Comparison of ENCODE assay signal across 11 cellular contexts in genomic region chr14:35213869-35214387, GRCh38.
DNase-seq lines count a peak whose midpoint lies in the region; ATAC-seq, FAIRE-seq and TF ChIP-seq lines count a peak whose summit lies in the region.
"Had no signal": no experiment of that assay in that cellular context is flagged by ENCODE, and none has a peak within 500 bp of the region (broad histone marks: within the 10 kb centered on the region; RNA-seq: fewer than 3 reads in every experiment).

No MANE protein-coding gene starts in this region.

- TF ChIP-seq EP300 in K562 (IDR thresholded peaks at IDR 0.05; ENCODE audit: low read length): no peak

- H3K36me3 ChIP-seq in K562 (ENCODE audit: control insufficient read depth, insufficient read depth, low read length): no peaks in the 10 kb centered on the region
- H3K36me3 ChIP-seq in liver (ENCODE audit: control insufficient read depth in 4 of 4, insufficient read depth in 3 of 4, low read depth in 1 of 4, low read length in 3 of 4): peaks cover 0 to 4% (median 0%) of the 10 kb centered on the region in 4 donors
- no peaks in the 10 kb centered on the region for H3K36me3 ChIP-seq in left ventricle myocardium inferior

- no peaks in the 10 kb centered on the region for H3K79me2 ChIP-seq in K562 (ENCODE audit: control insufficient read depth, insufficient read depth, low read length)

- FAIRE-seq in K562 (lab: Jason Lieb, UNC): no peak

- POLR2A ChIA-PET in K562 (lab: Yijun Ruan, JAX): interaction anchor here (0.7 kb wide), 1 partner anchor 1362 kb away, joined by 3 read pairs; no protein-coding TSS in a partner anchor

- no peaks in the 10 kb centered on the region for H3K9me1 ChIP-seq in K562 (ENCODE audit: control insufficient read depth, insufficient read depth, low read length)

- H3K9ac ChIP-seq in K562 (ENCODE audit: insufficient read depth in 1 of 2, low read depth in 2 of 2, low read length in 2 of 2): no peak overlapping the region
- H3K9ac ChIP-seq in liver (ENCODE audit: low read depth in 1 of 2, low read length in 2 of 2): no peak overlapping the region

- no peak overlapping the region for H3K27ac ChIP-seq in K562 (ENCODE audit: extremely low read depth, low read depth, low read length)
- no peak overlapping the region for H3K27ac ChIP-seq in liver (ENCODE audit: low read depth in 1 of 2, low read length in 2 of 2)
- H3K27ac ChIP-seq in left ventricle myocardium inferior (replicated peaks): no peak overlapping the region

- H4K20me1 ChIP-seq in K562 (replicated peaks; ENCODE audit: control insufficient read depth, insufficient read depth, low read length): no peaks in the 10 kb centered on the region

- H3K4me3 ChIP-seq in K562 (no peak overlapping the region), liver (ENCODE audit: low read depth in 1 of 3, low read length in 3 of 3) (no peak overlapping the region), left ventricle myocardium inferior (no peak overlapping the region)

- ATAC-seq in K562: no peak
- no peak for ATAC-seq in Right ventricle myocardium inferior
- no peak for ATAC-seq in HG03095 (IDR thresholded peaks at IDR 0.05; ENCODE audit: unreplicated experiment)

- TF ChIP-seq CTCF in K562 (IDR thresholded peaks at IDR 0.05 in 2 of 3, conservative IDR thresholded peaks at IDR 0.05 in 1 of 3; ENCODE audit: insufficient read depth in 2 of 3, low read depth in 1 of 3, low read length in 3 of 3): no peak
- no peak for TF ChIP-seq CTCF in liver (IDR thresholded peaks at IDR 0.05; ENCODE audit: low read depth, low read length, missing input control)
- no peak for TF ChIP-seq CTCF in left ventricle myocardium inferior (IDR thresholded peaks at IDR 0.05; ENCODE audit: borderline replicate concordance)

- no peak overlapping the region for H2AFZ ChIP-seq in K562 (ENCODE audit: low read depth, low read length)

- CTCF ChIA-PET in K562 (lab: Yijun Ruan, JAX; ENCODE audit: low intra/inter-chr PET ratio): interaction anchor here (1.0 kb wide), 1 partner anchor 601 kb away, joined by 3 read pairs; no protein-coding TSS in a partner anchor

- intact Hi-C loops in K562 (cut with micrococcal nuclease) (no loop called here), Right ventricle myocardium inferior (cut with DNase I) (loop anchor here (2.0 to 10.0 kb wide), 2 partner anchors 69 to 199 kb away; no protein-coding TSS in a partner anchor), left ventricle myocardium inferior (cut with micrococcal nuclease) (no loop called here)

- no peaks in the 10 kb centered on the region for H3K9me3 ChIP-seq in K562 (replicated peaks; ENCODE audit: control insufficient read depth, insufficient read depth, low read depth, low read length)
- H3K9me3 ChIP-seq in liver (ENCODE audit: control insufficient read depth in 4 of 4, low read length in 3 of 4): no peaks in the 10 kb centered on the region
- H3K9me3 ChIP-seq in left ventricle myocardium inferior (replicated peaks): no peaks in the 10 kb centered on the region

- TF ChIP-seq RAD21 in K562 (CRISPR knock-in tag; conservative IDR thresholded peaks at IDR 0.05 in 1 of 2, IDR thresholded peaks at IDR 0.05 in 1 of 2) (no peak), liver (IDR thresholded peaks at IDR 0.05) (no peak)

- H3K4me1 ChIP-seq in K562 (replicated peaks in 1 of 2; ENCODE audit: control insufficient read depth in 2 of 2, insufficient read depth in 2 of 2, low read length in 2 of 2) (no peaks in the 10 kb centered on the region; a peak in 1 of 5 replicates), liver (ENCODE audit: control insufficient read depth in 4 of 4, insufficient read depth in 4 of 4, low read length in 3 of 4) (peaks cover 0 to 2% (median 2%) of the 10 kb centered on the region in 4 donors), left ventricle myocardium inferior (no peaks in the 10 kb centered on the region)

- TF ChIP-seq POLR2A in K562 (conservative IDR thresholded peaks at IDR 0.05): no peak

- DNase-seq in EH (ENCODE audit: low read depth) (peak; percentile 61), NCI-H146 treated with DMSO at 0.1 percent for 48 hours (lab: John Stamatoyannopoulos, UW; ENCODE audit: unreplicated experiment) (peak; percentile 14), K562 (ENCODE audit: extremely low read depth in 1 of 4, low spot score in 3 of 4) (no peak), Right ventricle myocardium inferior (ENCODE audit: missing footprints) (no peak), left ventricle myocardium inferior (no peak), HuH-7.5 (ENCODE audit: low spot score) (no peak)
- DNase-seq: DMS153, hypothalamus, NCI-H1694 treated with DMSO at 0.1 percent for 48 hours had no signal

- in situ Hi-C loops in K562 (cut with MboI): no loop called here

- no TSS peak for BruUV-seq in K562 (replicated peaks; lab: Mats Ljungman, UMichigan)

- H3K27me3 ChIP-seq in K562 (ENCODE audit: control insufficient read depth in 2 of 2, insufficient read depth in 2 of 2, low read length in 2 of 2) (no peaks in the 10 kb centered on the region), liver (ENCODE audit: control insufficient read depth in 4 of 4, insufficient read depth in 4 of 4, low read length in 3 of 4) (no peaks in the 10 kb centered on the region), left ventricle myocardium inferior (ENCODE audit: low read depth) (no peaks in the 10 kb centered on the region)

- H3K4me2 ChIP-seq in K562 (ENCODE audit: insufficient read depth, low read length): no peak overlapping the region

TF ChIP-seq in K562, 482 proteins besides CTCF, POLR2A, EP300 and RAD21:
- TF ChIP-seq JUND (IDR thresholded peaks at IDR 0.05; ENCODE audit: borderline replicate concordance, low read depth, low read length) (peak; percentile 63; the same call in 1 of the 2 replicates), JUND (tag; IDR thresholded peaks at IDR 0.05; ENCODE audit: borderline replicate concordance, low read depth, low read length) (no peak; the same call in 2 of the 3 replicates), FOSL1 (tag; conservative IDR thresholded peaks at IDR 0.05) (0 out of 2 replicates have a peak, but pooled peaks have one; percentile 14), PKNOX1 (IDR thresholded peaks at IDR 0.05) (no peak), FOXJ2 (tag; IDR thresholded peaks at IDR 0.05) (no peak), TCF7L2 (IDR thresholded peaks at IDR 0.05; ENCODE audit: low read depth, low read length) (no peak), MEIS2 (IDR thresholded peaks at IDR 0.05; ENCODE audit: partially characterized antibody) (peak; percentile 6), ATF3 (IDR thresholded peaks at IDR 0.05) (peak; percentile 39; the same call in 1 of the 2 replicates), ATF3 (CRISPR knock-in tag; conservative IDR thresholded peaks at IDR 0.05) (no peak), CREM (IDR thresholded peaks at IDR 0.05; ENCODE audit: low read depth) (no peak)
TF ChIP-seq in K562: peak in this region for 4.

TF ChIP-seq in liver, 16 proteins besides CTCF, POLR2A, EP300 and RAD21:
- TF ChIP-seq TAF1 (conservative IDR thresholded peaks at IDR 0.05) (no peak), REST (IDR thresholded peaks at IDR 0.05) (no peak), FOXA2 (IDR thresholded peaks at IDR 0.05) (no peak), HNF4G (IDR thresholded peaks at IDR 0.05) (no peak), NR2F2 (IDR thresholded peaks at IDR 0.05) (no peak), ATF3 (IDR thresholded peaks at IDR 0.05) (no peak), JUND (IDR thresholded peaks at IDR 0.05) (peak; percentile 58 to 69)

Comparison
In these comparisons a context has a peak if more than half of its experiments do, and no peak if none do; other contexts are left out.
1. DNase-seq: peak in EH (single experiment) and NCI-H146 treated with DMSO at 0.1 percent for 48 hours (single experiment); none in K562 (0 of 4), Right ventricle myocardium inferior (single experiment), left ventricle myocardium inferior (single experiment) and HuH-7.5 (single experiment).